In the genomic region with DNA sequence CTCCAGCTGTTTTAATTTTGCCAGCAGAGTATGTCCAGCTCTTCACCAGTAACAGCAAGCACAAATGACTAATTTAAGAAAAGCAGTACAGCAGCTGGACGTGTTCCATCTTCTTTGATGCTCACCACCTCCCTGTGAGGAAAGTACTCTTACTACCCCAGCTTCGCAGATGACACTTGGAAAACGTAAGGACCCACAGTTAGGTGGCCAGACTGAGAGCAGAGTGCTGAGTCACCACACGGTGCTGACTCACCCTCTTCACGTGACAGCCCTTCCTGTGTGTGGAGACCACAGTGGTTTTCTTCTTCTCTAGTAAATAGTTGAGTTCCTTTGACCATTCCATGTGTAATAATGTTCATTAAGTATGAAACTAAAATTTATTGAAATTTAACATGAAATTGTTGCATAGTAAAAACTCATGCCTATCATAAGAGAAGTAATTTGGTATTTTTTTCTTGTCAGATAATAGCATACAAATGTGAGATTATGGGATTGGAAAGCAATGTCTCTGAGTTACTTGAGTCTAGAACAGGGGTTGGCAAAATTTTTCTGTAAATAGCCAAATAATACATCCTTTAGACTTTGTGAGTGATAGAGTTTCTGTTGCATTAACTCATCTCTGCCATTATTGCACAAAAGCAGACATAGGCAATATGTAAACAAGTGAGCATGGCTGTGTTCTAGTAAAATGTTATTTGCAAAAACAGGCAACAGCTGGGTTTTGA, we compare ENCODE assay signal across 8 cellular contexts.
DNase-seq lines count a peak whose midpoint lies in the region; ATAC-seq and TF ChIP-seq lines count a peak whose summit lies in the region.

No MANE protein-coding gene starts in this region.

- peaks cover 3% of the 10 kb centered on the region; the same call in 1 of the 2 replicates for H3K36me3 Mint-ChIP-seq in WTC11

- POLR2A ChIA-PET in WTC11 (lab: Charles Lee): no interaction called here

- H3K9me3 Mint-ChIP-seq in WTC11: peaks cover 4% of the 10 kb centered on the region; the same call in 1 of the 2 replicates

- peak; percentile 21 for DNase-seq in NCI-H2107 treated with DMSO at 0.1 percent for 48 hours (lab: John Stamatoyannopoulos, UW; ENCODE audit: unreplicated experiment)
- no peak for DNase-seq in NCI-H2107 (lab: John Stamatoyannopoulos, UW)
- peak; percentile 53 for DNase-seq in NCI-H146 treated with DMSO at 0.1 percent for 48 hours (lab: John Stamatoyannopoulos, UW; ENCODE audit: unreplicated experiment)
- peak; percentile 39 for DNase-seq in WTC11 (ENCODE audit: low spot score)
- DNase-seq in central memory CD4-positive, alpha-beta T cell: peak; percentile 19
- DNase-seq in left kidney (ENCODE audit: low read depth, low spot score): peak; percentile 48
- peak; percentile 64 for DNase-seq in stimulated activated CD4-positive, alpha-beta T cell treated with anti-CD3 and anti-CD28 coated beads, Interleukin-4, amount 100 ng/mL, for 1 hour

- no peaks in the 10 kb centered on the region for H3K27me3 Mint-ChIP-seq in WTC11 (ENCODE audit: low read depth)

- TF ChIP-seq CTCF in WTC11 (IDR thresholded peaks at IDR 0.05): no peak

- CTCF ChIA-PET in WTC11 (lab: Charles Lee): interaction anchor here (0.8 to 1.0 kb wide), 4 partner anchors 25 to 33 kb away, joined by 3 to 4 read pairs (median 3); no protein-coding TSS in a partner anchor

- peaks cover 37% of the 10 kb centered on the region for H3K4me1 Mint-ChIP-seq in WTC11

- peak; percentile 98 for ATAC-seq in HG02763 (IDR thresholded peaks at IDR 0.05; ENCODE audit: unreplicated experiment)
- ATAC-seq in WTC11: peak; percentile 69

- H3K27ac Mint-ChIP-seq in WTC11: peak overlapping the region; percentile 67

- H3K4me3 Mint-ChIP-seq in WTC11: no peak overlapping the region

TF ChIP-seq in WTC11, 78 proteins besides CTCF, POLR2A, EP300 and RAD21:
- TF ChIP-seq, protein P1, sequence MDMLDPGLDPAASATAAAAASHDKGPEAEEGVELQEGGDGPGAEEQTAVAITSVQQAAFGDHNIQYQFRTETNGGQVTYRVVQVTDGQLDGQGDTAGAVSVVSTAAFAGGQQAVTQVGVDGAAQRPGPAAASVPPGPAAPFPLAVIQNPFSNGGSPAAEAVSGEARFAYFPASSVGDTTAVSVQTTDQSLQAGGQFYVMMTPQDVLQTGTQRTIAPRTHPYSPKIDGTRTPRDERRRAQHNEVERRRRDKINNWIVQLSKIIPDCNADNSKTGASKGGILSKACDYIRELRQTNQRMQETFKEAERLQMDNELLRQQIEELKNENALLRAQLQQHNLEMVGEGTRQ (CRISPR knock-in tag; IDR thresholded peaks at IDR 0.05): peak; percentile 55; the same call in 1 of the 2 replicates
- peak; percentile 9; the same call in 1 of the 2 replicates for TF ChIP-seq GABPB1 (CRISPR knock-in tag; IDR thresholded peaks at IDR 0.05)
- TF ChIP-seq, protein P2, sequence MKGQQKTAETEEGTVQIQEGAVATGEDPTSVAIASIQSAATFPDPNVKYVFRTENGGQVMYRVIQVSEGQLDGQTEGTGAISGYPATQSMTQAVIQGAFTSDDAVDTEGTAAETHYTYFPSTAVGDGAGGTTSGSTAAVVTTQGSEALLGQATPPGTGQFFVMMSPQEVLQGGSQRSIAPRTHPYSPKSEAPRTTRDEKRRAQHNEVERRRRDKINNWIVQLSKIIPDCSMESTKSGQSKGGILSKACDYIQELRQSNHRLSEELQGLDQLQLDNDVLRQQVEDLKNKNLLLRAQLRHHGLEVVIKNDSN (CRISPR knock-in tag; IDR thresholded peaks at IDR 0.05): peak; percentile 69
- TF ChIP-seq NFE2L1 (CRISPR knock-in tag; IDR thresholded peaks at IDR 0.05): peak; percentile 97
- TF ChIP-seq NR2C2 (CRISPR knock-in tag; IDR thresholded peaks at IDR 0.05): no peak
- TF ChIP-seq NFYB (CRISPR knock-in tag; conservative IDR thresholded peaks at IDR 0.05; ENCODE audit: low read depth): no peak
